In genomic region chr11:134539285-134539684, GRCh38 we compare ENCODE assay signal across 18 cellular contexts.
"Had no signal": no experiment of that assay in that cellular context is flagged by ENCODE, and none has a peak within 500 bp of the region (broad histone marks: within the 10 kb centered on the region; RNA-seq: fewer than 3 reads in every experiment).

No MANE protein-coding gene starts in this region.

- H3K36me3 Mint-ChIP-seq: activated naive CD4-positive, alpha-beta T cell treated with anti-CD3 and anti-CD28 coated beads, Interleukin-2, amount 50 U/mL, for 24 hours; stimulated activated effector memory CD8-positive, alpha-beta T cell treated with anti-CD3 and anti-CD28 coated beads, Interleukin-12 subunit alpha, Interleukin-12 subunit beta, amount 100 ng/mL, for 72 hours had no signal

- H3K4me1 Mint-ChIP-seq: activated naive CD4-positive, alpha-beta T cell treated with anti-CD3 and anti-CD28 coated beads, Interleukin-2, amount 50 U/mL, for 24 hours had no signal

- H3K4me3 Mint-ChIP-seq: activated naive CD4-positive, alpha-beta T cell treated with anti-CD3 and anti-CD28 coated beads, Interleukin-2, amount 50 U/mL, for 24 hours; activated T-cell treated with anti-CD3 and anti-CD28 coated beads, Interleukin-2, amount 50 U/mL, for 72 hours; naive thymus-derived CD4-positive, alpha-beta T cell; stimulated activated effector memory CD8-positive, alpha-beta T cell treated with anti-CD3 and anti-CD28 coated beads, Interleukin-12 subunit alpha, Interleukin-12 subunit beta, amount 100 ng/mL, for 72 hours; T-helper 1 cell treated with Interleukin-12 subunit alpha and Interleukin-12 subunit beta and Interleukin-4 antibody, amounts not matched to agents 30 μg/mL and 1 μg/mL, for 36 hours; WTC11 had no signal

- DNase-seq: activated CD4-positive, alpha-beta T cell treated with anti-CD3 and anti-CD28 coated beads, Interleukin-2, amount 50 U/mL, for 48 hours; activated gamma-delta T cell; activated T-cell treated with anti-CD3 and anti-CD28 coated beads, Interleukin-2, amount 50 U/mL, for 72 hours; anterior cingulate cortex; caudate nucleus; dermis blood vessel endothelial cell; effector CD8-positive, alpha-beta T cell; foreskin keratinocyte; kidney glomerular epithelial cell; left lung; naive thymus-derived CD4-positive, alpha-beta T cell; stimulated activated CD4-positive, alpha-beta T cell treated with anti-CD3 and anti-CD28 coated beads, Interleukin-2, amount 100 ng/mL, for 24 hours; stomach; T1000 had no signal

- H3K27ac Mint-ChIP-seq: activated naive CD4-positive, alpha-beta T cell treated with anti-CD3 and anti-CD28 coated beads, Interleukin-2, amount 50 U/mL, for 24 hours; activated T-cell treated with anti-CD3 and anti-CD28 coated beads, Interleukin-2, amount 50 U/mL, for 72 hours; naive thymus-derived CD4-positive, alpha-beta T cell; stimulated activated effector memory CD8-positive, alpha-beta T cell treated with anti-CD3 and anti-CD28 coated beads, Interleukin-12 subunit alpha, Interleukin-12 subunit beta, amount 100 ng/mL, for 72 hours; T-helper 1 cell treated with Interleukin-12 subunit alpha and Interleukin-12 subunit beta and Interleukin-4 antibody, amounts not matched to agents 30 μg/mL and 1 μg/mL, for 36 hours; WTC11 had no signal

- H3K9me3 Mint-ChIP-seq: activated naive CD4-positive, alpha-beta T cell treated with anti-CD3 and anti-CD28 coated beads, Interleukin-2, amount 50 U/mL, for 24 hours; activated T-cell treated with anti-CD3 and anti-CD28 coated beads, Interleukin-2, amount 50 U/mL, for 72 hours; stimulated activated effector memory CD8-positive, alpha-beta T cell treated with anti-CD3 and anti-CD28 coated beads, Interleukin-12 subunit alpha, Interleukin-12 subunit beta, amount 100 ng/mL, for 72 hours; T-helper 1 cell treated with Interleukin-12 subunit alpha and Interleukin-12 subunit beta and Interleukin-4 antibody, amounts not matched to agents 30 μg/mL and 1 μg/mL, for 36 hours had no signal
